ENCODE assay signal across 21 cellular contexts in genomic region chr9:113186241-113186755, GRCh38.
"Had no signal": no experiment of that assay in that cellular context is flagged by ENCODE, and none has a peak within 500 bp of the region (broad histone marks: within the 10 kb centered on the region; RNA-seq: fewer than 3 reads in every experiment).

No MANE protein-coding gene starts in this region.

- H3K4me3 ChIP-seq: adrenal gland, colonic mucosa, hepatocyte, prostate gland, right lobe of liver, smooth muscle cell had no signal

- H3K27ac Mint-ChIP-seq: activated B cell treated with CpG ODN at 0.5 μM for 24 hours; activated CD8-positive, alpha-beta T cell treated with anti-CD3 and anti-CD28 coated beads for 36 hours; activated T-cell treated with anti-CD3 and anti-CD28 coated beads, Interleukin-2, amount 50 U/mL, for 72 hours; memory B cell; stimulated activated naive CD8-positive, alpha-beta T cell treated with anti-CD3 and anti-CD28 coated beads, Interleukin-15, amount 100 ng/mL, for 72 hours; T-helper 2 cell treated with Interferon-gamma antibody and Interleukin-4, amounts not matched to agents 5 μg/mL and 100 μg/mL, for 36 hours; type B pancreatic cell had no signal

- DNase-seq: activated B cell treated with CpG ODN at 0.5 μM for 24 hours; activated CD4-positive, alpha-beta T cell treated with anti-CD3 and anti-CD28 coated beads for 48 hours; activated CD8-positive, alpha-beta memory T cell treated with anti-CD3 and anti-CD28 coated beads, Interleukin-2, amount 50 U/mL, for 4 hours; activated CD8-positive, alpha-beta T cell treated with anti-CD3 and anti-CD28 coated beads for 36 hours; activated naive CD4-positive, alpha-beta T cell; activated T-cell treated with anti-CD3 and anti-CD28 coated beads, Interleukin-2, amount 50 U/mL, for 72 hours; adrenal gland; caudate nucleus; colonic mucosa; islet precursor cell; left lung; naive thymus-derived CD8-positive, alpha-beta T cell; right lobe of liver; stimulated activated CD4-positive, alpha-beta T cell treated with anti-CD3 and anti-CD28 coated beads, Interleukin-4, amount 100 ng/mL, for 4 hours; stimulated activated naive CD8-positive, alpha-beta T cell treated with anti-CD3 and anti-CD28 coated beads, Interleukin-15, amount 100 ng/mL, for 72 hours had no signal

- ATAC-seq: activated CD8-positive, alpha-beta T cell treated with anti-CD3 and anti-CD28 coated beads for 36 hours; activated T-cell treated with anti-CD3 and anti-CD28 coated beads, Interleukin-2, amount 50 U/mL, for 72 hours; left lung; naive thymus-derived CD8-positive, alpha-beta T cell; right lobe of liver; stimulated activated naive CD8-positive, alpha-beta T cell treated with anti-CD3 and anti-CD28 coated beads, Interleukin-15, amount 100 ng/mL, for 72 hours had no signal

- H3K4me3 Mint-ChIP-seq: activated B cell treated with CpG ODN at 0.5 μM for 24 hours; activated CD8-positive, alpha-beta T cell treated with anti-CD3 and anti-CD28 coated beads for 36 hours; activated T-cell treated with anti-CD3 and anti-CD28 coated beads, Interleukin-2, amount 50 U/mL, for 72 hours; memory B cell; naive thymus-derived CD8-positive, alpha-beta T cell; stimulated activated naive CD8-positive, alpha-beta T cell treated with anti-CD3 and anti-CD28 coated beads, Interleukin-15, amount 100 ng/mL, for 72 hours; T-helper 2 cell treated with Interferon-gamma antibody and Interleukin-4, amounts not matched to agents 5 μg/mL and 100 μg/mL, for 36 hours; type B pancreatic cell had no signal

- H3K27me3 ChIP-seq: adrenal gland, colonic mucosa, hepatocyte, left lung, right lobe of liver had no signal

- H3K4me1 Mint-ChIP-seq: activated B cell treated with CpG ODN at 0.5 μM for 24 hours; memory B cell; stimulated activated naive CD8-positive, alpha-beta T cell treated with anti-CD3 and anti-CD28 coated beads, Interleukin-15, amount 100 ng/mL, for 72 hours had no signal

- H3K4me1 ChIP-seq: colonic mucosa, prostate gland, right lobe of liver had no signal

- H3K9me3 ChIP-seq: adrenal gland, colonic mucosa, left lung, prostate gland, right lobe of liver had no signal

- H3K27me3 Mint-ChIP-seq: activated B cell treated with CpG ODN at 0.5 μM for 24 hours; activated CD8-positive, alpha-beta T cell treated with anti-CD3 and anti-CD28 coated beads for 36 hours; memory B cell; naive thymus-derived CD8-positive, alpha-beta T cell; stimulated activated naive CD8-positive, alpha-beta T cell treated with anti-CD3 and anti-CD28 coated beads, Interleukin-15, amount 100 ng/mL, for 72 hours; type B pancreatic cell had no signal

- H3K9me3 Mint-ChIP-seq: activated B cell treated with CpG ODN at 0.5 μM for 24 hours; activated CD8-positive, alpha-beta T cell treated with anti-CD3 and anti-CD28 coated beads for 36 hours; activated T-cell treated with anti-CD3 and anti-CD28 coated beads, Interleukin-2, amount 50 U/mL, for 72 hours; memory B cell; naive thymus-derived CD8-positive, alpha-beta T cell; stimulated activated naive CD8-positive, alpha-beta T cell treated with anti-CD3 and anti-CD28 coated beads, Interleukin-15, amount 100 ng/mL, for 72 hours; T-helper 2 cell treated with Interferon-gamma antibody and Interleukin-4, amounts not matched to agents 5 μg/mL and 100 μg/mL, for 36 hours; type B pancreatic cell had no signal

- H3K27ac ChIP-seq: colonic mucosa, hepatocyte, prostate gland, right lobe of liver had no signal
